8 cellular contexts compared by ENCODE assay signal in genomic region chr3:46538803-46539442, GRCh38.
DNase-seq lines count a peak whose midpoint lies in the region; ATAC-seq and TF ChIP-seq lines count a peak whose summit lies in the region.

No MANE protein-coding gene starts in this region.

- intact Hi-C loops in head of caudate nucleus (cut with DNase I): no loop called here

- peak; percentile 74 for ATAC-seq in HG02623 (IDR thresholded peaks at IDR 0.05; ENCODE audit: unreplicated experiment)

- TF ChIP-seq POLR2A in GM15510 (IDR thresholded peaks at IDR 0.05; ENCODE audit: borderline replicate concordance, extremely low read depth, insufficient read length): peak; percentile 25

- peak; percentile 86 for DNase-seq in NK-92 treated with Interleukin-12 subunit alpha and Interleukin-12 subunit beta, amount 100 ng/mL, for 24 hours (lab: John Stamatoyannopoulos, UW)
- DNase-seq in activated T-cell treated with anti-CD3 and anti-CD28 coated beads for 4 hours (peak; percentile 54), head of caudate nucleus (peak in 40 of 42 donors; percentile 11 to 66 (median 44)), NCI-H526 (lab: John Stamatoyannopoulos, UW) (no peak), iPS-NIHi7 (ENCODE audit: extremely low spot score) (no peak)
- peak; percentile 67 to 68 for DNase-seq in stimulated activated CD4-positive, alpha-beta T cell treated with anti-CD3 and anti-CD28 coated beads, Interleukin-2, amount 100 ng/mL, for 24 hours

Comparison
In these comparisons a context has a peak if more than half of its experiments do, and no peak if none do; other contexts are left out.
1. DNase-seq: peak in NK-92 treated with Interleukin-12 subunit alpha and Interleukin-12 subunit beta, amount 100 ng/mL, for 24 hours (single experiment), activated T-cell treated with anti-CD3 and anti-CD28 coated beads for 4 hours (single experiment), head of caudate nucleus (40 of 42) and stimulated activated CD4-positive, alpha-beta T cell treated with anti-CD3 and anti-CD28 coated beads, Interleukin-2, amount 100 ng/mL, for 24 hours (2 of 2); none in NCI-H526 (0 of 2) and iPS-NIHi7 (single experiment).